14 cellular contexts compared by ENCODE assay signal in the genomic region with DNA sequence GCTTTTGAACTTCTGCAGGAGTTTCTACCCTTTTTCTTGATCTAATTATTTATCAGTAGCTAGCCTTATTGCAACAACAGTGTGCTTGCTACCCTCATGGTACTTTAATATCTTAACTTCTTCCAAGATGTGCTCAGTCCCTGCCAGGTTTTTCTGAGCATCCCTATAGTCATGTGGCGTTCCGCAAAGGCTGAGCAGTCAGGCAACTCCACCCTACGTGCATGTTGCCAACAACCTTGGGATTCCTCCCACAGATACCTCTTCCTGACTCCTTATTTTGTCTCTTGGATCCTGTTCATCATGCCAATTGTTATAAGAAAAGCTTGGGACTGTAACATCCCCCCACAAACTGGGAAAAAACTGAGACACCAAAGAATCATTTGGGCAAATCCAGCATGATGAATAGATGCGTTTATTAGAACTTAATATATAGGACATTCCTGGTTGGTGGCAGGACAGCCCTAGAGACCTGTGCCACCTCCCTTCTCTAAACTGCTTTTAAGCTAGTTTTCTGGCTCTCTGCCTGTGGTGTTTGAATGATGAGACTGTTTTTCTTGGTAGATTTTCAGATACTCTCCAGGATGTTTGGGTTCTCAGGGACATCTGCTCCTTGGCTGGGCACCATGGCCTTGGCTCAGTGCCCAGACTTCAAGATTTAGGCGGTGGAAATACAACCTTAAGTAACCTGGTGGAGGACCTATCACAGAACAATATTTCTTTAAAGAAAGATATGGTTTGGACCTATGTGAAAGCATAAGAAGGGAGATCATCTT. TPM values are rescaled to one million over a fixed set of nuclear protein-coding genes. Genes with fewer than 3 reads are reported as not detected.
DNase-seq lines count a peak whose midpoint lies in the region; ATAC-seq and TF ChIP-seq lines count a peak whose summit lies in the region.
"Had no signal": no experiment of that assay in that cellular context is flagged by ENCODE, and none has a peak within 500 bp of the region (broad histone marks: within the 10 kb centered on the region; RNA-seq: fewer than 3 reads in every experiment).

No MANE protein-coding gene starts in this region.

- intact Hi-C loops in adrenal gland (cut with DNase I): no loop called here
- intact Hi-C loops in heart right ventricle (cut with DNase I): no loop called here

- no peaks in the 10 kb centered on the region for H3K9me3 Mint-ChIP-seq in stimulated activated naive B cell treated with anti-CD40 and anti-IgM and Interleukin-4, amounts not matched to agents 10 μg/mL and 1 μg/mL and 100 μg/mL, for 72 hours

- TF ChIP-seq CTCF in adrenal gland (IDR thresholded peaks at IDR 0.05): no peak
- TF ChIP-seq CTCF in heart right ventricle (IDR thresholded peaks at IDR 0.05): no peak

- H3K4me3 Mint-ChIP-seq in stimulated activated naive B cell treated with anti-CD40 and anti-IgM and Interleukin-4, amounts not matched to agents 10 μg/mL and 1 μg/mL and 100 μg/mL, for 72 hours: no peak overlapping the region
- H3K4me3 Mint-ChIP-seq: IgD-negative memory B cell had no signal

- H3K27me3 Mint-ChIP-seq in stimulated activated naive B cell treated with anti-CD40 and anti-IgM and Interleukin-4, amounts not matched to agents 10 μg/mL and 1 μg/mL and 100 μg/mL, for 72 hours: peaks cover 2% of the 10 kb centered on the region in 2 donors

- no peaks in the 10 kb centered on the region for H3K9me3 ChIP-seq in adrenal gland (replicated peaks in 1 of 3)
- H3K9me3 ChIP-seq in muscle layer of colon (ENCODE audit: low read length): no peaks in the 10 kb centered on the region
- peaks cover 0 to 24% (median 8%) of the 10 kb centered on the region in 11 donors for H3K9me3 ChIP-seq in heart right ventricle

- WGBS in adrenal gland, 4 donors: 15 to 23% (median 22%) methylated on average over 5 of the region's 5 CpGs
- 48 to 51% methylated on average over 5 of the region's 5 CpGs for WGBS in heart right ventricle, 2 donors

- H3K36me3 ChIP-seq in adrenal gland (replicated peaks in 1 of 2): no peaks in the 10 kb centered on the region
- no peaks in the 10 kb centered on the region for H3K36me3 ChIP-seq in muscle layer of colon (ENCODE audit: insufficient read depth, low read length)
- H3K36me3 ChIP-seq in heart right ventricle: no peaks in the 10 kb centered on the region
- H3K36me3 ChIP-seq: BLaER1, esophagus squamous epithelium had no signal

- H3K9ac ChIP-seq in muscle layer of colon (ENCODE audit: low read length): no peak overlapping the region
- H3K9ac ChIP-seq: BLaER1 had no signal

- no peaks in the 10 kb centered on the region for H3K4me1 Mint-ChIP-seq in stimulated activated naive B cell treated with anti-CD40 and anti-IgM and Interleukin-4, amounts not matched to agents 10 μg/mL and 1 μg/mL and 100 μg/mL, for 72 hours
- H3K4me1 Mint-ChIP-seq: IgD-negative memory B cell had no signal

- H3K36me3 Mint-ChIP-seq in stimulated activated naive B cell treated with anti-CD40 and anti-IgM and Interleukin-4, amounts not matched to agents 10 μg/mL and 1 μg/mL and 100 μg/mL, for 72 hours: no peaks in the 10 kb centered on the region
- H3K36me3 Mint-ChIP-seq: IgD-negative memory B cell had no signal

- no peak for ATAC-seq in HG03460 (IDR thresholded peaks at IDR 0.05; ENCODE audit: unreplicated experiment)
- no peak for ATAC-seq in stimulated activated naive B cell treated with anti-CD40 and anti-IgM and Interleukin-4, amounts not matched to agents 10 μg/mL and 1 μg/mL and 100 μg/mL, for 72 hours (replicated peaks)
- ATAC-seq in heart right ventricle: no peak

- H3K4me3 ChIP-seq in adrenal gland (no peak overlapping the region), muscle layer of colon (ENCODE audit: low read depth in 1 of 2, low read length in 2 of 2) (no peak overlapping the region), heart right ventricle (no peak overlapping the region)
- H3K4me3 ChIP-seq: BLaER1, esophagus squamous epithelium had no signal

- H3K4me1 ChIP-seq in adrenal gland (replicated peaks in 1 of 2) (peaks cover 0 to 28% of the 10 kb centered on the region in 2 donors), muscle layer of colon (ENCODE audit: insufficient read depth, low read length) (peaks cover 29% of the 10 kb centered on the region), heart right ventricle (peaks cover 0 to 9% (median 0%) of the 10 kb centered on the region in 9 donors)

- H3K27ac Mint-ChIP-seq in stimulated activated naive B cell treated with anti-CD40 and anti-IgM and Interleukin-4, amounts not matched to agents 10 μg/mL and 1 μg/mL and 100 μg/mL, for 72 hours: no peak overlapping the region
- H3K27ac Mint-ChIP-seq: IgD-negative memory B cell had no signal

- no peak for TF ChIP-seq POLR2A in adrenal gland (IDR thresholded peaks at IDR 0.05)

- H3K27me3 ChIP-seq in adrenal gland (no peaks in the 10 kb centered on the region), muscle layer of colon (ENCODE audit: control insufficient read depth in 1 of 2, insufficient read depth in 2 of 2, low read length in 2 of 2) (no peaks in the 10 kb centered on the region), heart right ventricle (no peaks in the 10 kb centered on the region)
- H3K27me3 ChIP-seq: BLaER1, esophagus squamous epithelium had no signal

- H3K27ac ChIP-seq in adrenal gland (peak overlapping the region in 2 of 5 donors; percentile 18 to 35), muscle layer of colon (ENCODE audit: low read depth, low read length) (peak overlapping the region; percentile 67), heart right ventricle (no peak overlapping the region)
- H3K27ac ChIP-seq: BLaER1, esophagus squamous epithelium had no signal

- peak; percentile 88 for DNase-seq in DMS 273 treated with DMSO at 0.1 percent for 48 hours (lab: John Stamatoyannopoulos, UW)
- DNase-seq in NCI-H2029 (lab: John Stamatoyannopoulos, UW): peak; percentile 32
- DNase-seq in adrenal gland: peak; percentile 55 to 86 (median 75)
- no peak for DNase-seq in stimulated activated naive B cell treated with anti-CD40 and anti-IgM and Interleukin-4, amounts not matched to agents 10 μg/mL and 1 μg/mL and 100 μg/mL, for 72 hours
- no peak for DNase-seq in NCI-H146 (lab: John Stamatoyannopoulos, UW)
- no peak for DNase-seq in heart right ventricle
- DNase-seq: activated CD4-positive, alpha-beta T cell treated with anti-CD3 and anti-CD28 coated beads for 48 hours; cerebellar nuclear complex; esophagus squamous epithelium; kidney had no signal

RNA-seq across cellular contexts. Expression of a gene that starts 27.1 kb away (rescaled TPM):
- total RNA-seq in adrenal gland (100 to 1,000 TPM in 7 of 8 donors, 10 to 100 TPM in 1; 78.0 to 169 (median 128) TPM), heart right ventricle (10 to 100 TPM; 13.2 to 22.3 (median 16.6) TPM)
- polyA plus RNA-seq in adrenal gland (100 to 1,000 TPM in 2 of 3 donors, 10 to 100 TPM in 1; 88.3 to 130 (median 109) TPM), heart right ventricle (10 to 100 TPM; 10.4 to 34.7 TPM)

Comparison
In these comparisons a context has a peak if more than half of its experiments do, and no peak if none do; other contexts are left out.
1. DNase-seq: peak in DMS 273 treated with DMSO at 0.1 percent for 48 hours (single experiment), NCI-H2029 (single experiment) and adrenal gland (7 of 7); none in stimulated activated naive B cell treated with anti-CD40 and anti-IgM and Interleukin-4, amounts not matched to agents 10 μg/mL and 1 μg/mL and 100 μg/mL, for 72 hours (single experiment), NCI-H146 (single experiment) and heart right ventricle (0 of 2).